Comparison of ENCODE assay signal across 1 cellular context in the genomic region with DNA sequence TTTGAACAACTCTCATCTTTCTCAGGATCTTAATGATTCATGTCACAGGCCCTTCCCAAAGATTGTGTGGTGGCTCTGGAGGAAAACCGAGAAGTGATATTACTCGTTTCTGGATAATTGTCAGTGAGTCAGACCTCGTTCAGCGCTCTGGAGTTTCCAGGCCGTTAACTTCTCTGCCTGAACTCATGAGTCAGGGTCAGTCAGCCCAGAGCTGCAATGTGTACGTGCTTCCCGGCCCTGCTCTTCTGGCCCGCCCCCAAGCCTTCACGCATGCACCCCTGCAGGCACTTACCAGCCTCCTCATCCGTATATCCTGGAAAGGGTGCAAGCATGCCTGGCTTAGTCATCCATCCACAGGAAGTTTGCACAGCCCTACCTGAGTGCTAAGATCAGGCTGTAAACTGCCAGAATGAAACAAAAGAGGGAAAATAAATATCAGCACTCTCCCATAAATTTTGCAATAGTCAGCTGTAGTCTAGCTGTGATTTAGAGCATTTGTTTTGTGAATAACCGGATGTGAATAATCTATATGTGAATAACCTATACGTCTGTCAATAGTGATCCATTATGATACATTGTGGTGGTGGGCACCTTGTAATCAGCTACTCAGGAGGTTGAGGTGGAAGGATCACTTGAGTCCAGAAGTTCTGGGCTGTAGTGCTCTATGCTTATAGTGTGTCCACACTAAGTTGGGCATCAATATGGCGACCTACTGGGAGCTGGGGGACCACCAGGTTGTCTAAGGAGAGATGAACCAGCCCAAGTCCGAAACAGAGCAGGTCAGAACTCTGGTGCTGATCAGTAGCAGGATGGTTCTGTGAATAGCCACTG.
TF ChIP-seq lines count a peak whose summit lies in the region.

No MANE protein-coding gene starts in this region.

TF ChIP-seq in K562, 482 proteins besides CTCF, POLR2A, EP300 and RAD21 (continued from another document and continues in another):
- TF ChIP-seq ZNF398 (CRISPR knock-in tag; IDR thresholded peaks at IDR 0.05) (no peak), ZNF408 (CRISPR knock-in tag; IDR thresholded peaks at IDR 0.05; ENCODE audit: low read depth) (no peak), ZNF696 (CRISPR knock-in tag; conservative IDR thresholded peaks at IDR 0.05) (no peak), SMARCA4 (IDR thresholded peaks at IDR 0.05) (peak; percentile 82; the same call in 1 of the 2 replicates), FOXJ3 (CRISPR knock-in tag; IDR thresholded peaks at IDR 0.05) (no peak), CHCHD3 (CRISPR knock-in tag; IDR thresholded peaks at IDR 0.05) (no peak), HMG20A (CRISPR knock-in tag; conservative IDR thresholded peaks at IDR 0.05) (no peak), ATF3 (IDR thresholded peaks at IDR 0.05) (peak; percentile 87), ATF3 (CRISPR knock-in tag; conservative IDR thresholded peaks at IDR 0.05) (no peak), PYGO2 (tag; IDR thresholded peaks at IDR 0.05) (no peak), ZNF23 (CRISPR knock-in tag; IDR thresholded peaks at IDR 0.05) (no peak), POU5F1 (IDR thresholded peaks at IDR 0.05; ENCODE audit: borderline replicate concordance, low read depth, low read length, partially characterized antibody) (no peak), ZNF143 (CRISPR knock-in tag; IDR thresholded peaks at IDR 0.05) (no peak), SP1 (CRISPR knock-in tag; IDR thresholded peaks at IDR 0.05) (peak; percentile 46; the same call in 1 of the 2 replicates), POLR3G (IDR thresholded peaks at IDR 0.05; ENCODE audit: extremely low read depth, insufficient read length, insufficient replicate concordance) (no peak), XRCC3 (IDR thresholded peaks at IDR 0.05) (no peak), SRSF9 (IDR thresholded peaks at IDR 0.05; ENCODE audit: borderline replicate concordance, low read depth, low read length) (no peak), SRF (CRISPR knock-in tag; IDR thresholded peaks at IDR 0.05) (peak in 1 of 2 experiments; percentile 40; a peak in 1 of 4 replicates), U2AF2 (optimal IDR thresholded peaks at IDR 0.05; ENCODE audit: low read depth, low read length) (no peak), EP400 (IDR thresholded peaks at IDR 0.05) (peak; percentile 32; the same call in 1 of the 2 replicates), SMARCE1 (IDR thresholded peaks at IDR 0.05) (peak; percentile 79), RFX1 (IDR thresholded peaks at IDR 0.05) (no peak), ZBTB9 (CRISPR knock-in tag; IDR thresholded peaks at IDR 0.05) (no peak), PCBP1 (IDR thresholded peaks at IDR 0.05; ENCODE audit: low read depth, low read length, poor library complexity, severe bottlenecking) (no peak), MED1 (CRISPR knock-in tag; IDR thresholded peaks at IDR 0.05; ENCODE audit: borderline replicate concordance) (no peak), KLF1 (tag; IDR thresholded peaks at IDR 0.05) (no peak), ZNF239 (CRISPR knock-in tag; IDR thresholded peaks at IDR 0.05) (no peak), CBFA2T3 (IDR thresholded peaks at IDR 0.05) (no peak), MIER1 (IDR thresholded peaks at IDR 0.05; ENCODE audit: low read depth) (no peak), SMARCB1 (IDR thresholded peaks at IDR 0.05; ENCODE audit: insufficient read length, low read depth) (no peak), RHOXF2B (CRISPR knock-in tag; conservative IDR thresholded peaks at IDR 0.05) (no peak), NFIC (IDR thresholded peaks at IDR 0.05) (peak; percentile 33; the same call in 1 of the 2 replicates), ZNF384 (IDR thresholded peaks at IDR 0.05; ENCODE audit: low read depth, low read length) (no peak), ZFP30 (CRISPR knock-in tag; IDR thresholded peaks at IDR 0.05; ENCODE audit: borderline replicate concordance) (no peak), ZFP1 (CRISPR knock-in tag; IDR thresholded peaks at IDR 0.05) (no peak), MTA1 (IDR thresholded peaks at IDR 0.05; ENCODE audit: borderline replicate concordance) (0 out of 2 replicates have a peak, but pooled peaks have one; percentile 47), HOXB6 (CRISPR knock-in tag; IDR thresholded peaks at IDR 0.05; ENCODE audit: borderline replicate concordance) (no peak), ZFPM2 (CRISPR knock-in tag; IDR thresholded peaks at IDR 0.05) (no peak), TEAD2 (tag; IDR thresholded peaks at IDR 0.05) (no peak), NBN (IDR thresholded peaks at IDR 0.05; ENCODE audit: low read depth) (no peak), ATF7 (IDR thresholded peaks at IDR 0.05) (peak; percentile 68; the same call in 1 of the 2 replicates), CBX3 (IDR thresholded peaks at IDR 0.05; ENCODE audit: borderline replicate concordance in 1 of 2, low read length in 2 of 2) (peak in 1 of 2 experiments; percentile 50; a peak in 1 of 3 replicates), POLR2AphosphoS5 (IDR thresholded peaks at IDR 0.05; ENCODE audit: control insufficient read depth, insufficient read depth, low read depth, low read length) (no peak), SLC30A9 (CRISPR knock-in tag; IDR thresholded peaks at IDR 0.05) (no peak), OTX1 (CRISPR knock-in tag; IDR thresholded peaks at IDR 0.05) (no peak)
- TF ChIP-seq, protein P1, sequence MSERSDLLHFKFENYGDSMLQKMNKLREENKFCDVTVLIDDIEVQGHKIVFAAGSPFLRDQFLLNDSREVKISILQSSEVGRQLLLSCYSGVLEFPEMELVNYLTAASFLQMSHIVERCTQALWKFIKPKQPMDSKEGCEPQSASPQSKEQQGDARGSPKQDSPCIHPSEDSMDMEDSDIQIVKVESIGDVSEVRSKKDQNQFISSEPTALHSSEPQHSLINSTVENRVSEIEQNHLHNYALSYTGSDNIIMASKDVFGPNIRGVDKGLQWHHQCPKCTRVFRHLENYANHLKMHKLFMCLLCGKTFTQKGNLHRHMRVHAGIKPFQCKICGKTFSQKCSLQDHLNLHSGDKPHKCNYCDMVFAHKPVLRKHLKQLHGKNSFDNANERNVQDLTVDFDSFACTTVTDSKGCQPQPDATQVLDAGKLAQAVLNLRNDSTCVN (CRISPR knock-in tag; IDR thresholded peaks at IDR 0.05), result no peak
- TF ChIP-seq, protein P2, sequence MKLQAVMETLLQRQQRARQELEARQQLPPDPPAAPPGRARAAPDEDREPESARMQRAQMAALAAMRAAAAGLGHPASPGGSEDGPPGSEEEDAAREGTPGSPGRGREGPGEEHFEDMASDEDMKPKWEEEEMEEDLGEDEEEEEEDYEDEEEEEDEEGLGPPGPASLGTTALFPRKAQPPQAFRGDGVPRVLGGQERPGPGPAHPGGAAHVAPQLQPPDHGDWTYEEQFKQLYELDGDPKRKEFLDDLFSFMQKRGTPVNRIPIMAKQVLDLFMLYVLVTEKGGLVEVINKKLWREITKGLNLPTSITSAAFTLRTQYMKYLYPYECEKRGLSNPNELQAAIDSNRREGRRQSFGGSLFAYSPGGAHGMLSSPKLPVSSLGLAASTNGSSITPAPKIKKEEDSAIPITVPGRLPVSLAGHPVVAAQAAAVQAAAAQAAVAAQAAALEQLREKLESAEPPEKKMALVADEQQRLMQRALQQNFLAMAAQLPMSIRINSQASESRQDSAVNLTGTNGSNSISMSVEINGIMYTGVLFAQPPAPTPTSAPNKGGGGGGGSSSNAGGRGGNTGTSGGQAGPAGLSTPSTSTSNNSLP (IDR thresholded peaks at IDR 0.05; ENCODE audit: borderline replicate concordance, low read depth, low read length), result 0 out of 2 replicates have a peak, but pooled peaks have one; percentile 14
- TF ChIP-seq, protein P3, sequence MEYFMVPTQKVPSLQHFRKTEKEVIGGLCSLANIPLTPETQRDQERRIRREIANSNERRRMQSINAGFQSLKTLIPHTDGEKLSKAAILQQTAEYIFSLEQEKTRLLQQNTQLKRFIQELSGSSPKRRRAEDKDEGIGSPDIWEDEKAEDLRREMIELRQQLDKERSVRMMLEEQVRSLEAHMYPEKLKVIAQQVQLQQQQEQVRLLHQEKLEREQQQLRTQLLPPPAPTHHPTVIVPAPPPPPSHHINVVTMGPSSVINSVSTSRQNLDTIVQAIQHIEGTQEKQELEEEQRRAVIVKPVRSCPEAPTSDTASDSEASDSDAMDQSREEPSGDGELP (CRISPR knock-in tag; IDR thresholded peaks at IDR 0.05; ENCODE audit: borderline replicate concordance), result peak; percentile 69
- TF ChIP-seq, protein P4, sequence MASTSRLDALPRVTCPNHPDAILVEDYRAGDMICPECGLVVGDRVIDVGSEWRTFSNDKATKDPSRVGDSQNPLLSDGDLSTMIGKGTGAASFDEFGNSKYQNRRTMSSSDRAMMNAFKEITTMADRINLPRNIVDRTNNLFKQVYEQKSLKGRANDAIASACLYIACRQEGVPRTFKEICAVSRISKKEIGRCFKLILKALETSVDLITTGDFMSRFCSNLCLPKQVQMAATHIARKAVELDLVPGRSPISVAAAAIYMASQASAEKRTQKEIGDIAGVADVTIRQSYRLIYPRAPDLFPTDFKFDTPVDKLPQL (IDR thresholded peaks at IDR 0.05; ENCODE audit: extremely low read depth, insufficient read length), result no peak
- TF ChIP-seq, protein P5, sequence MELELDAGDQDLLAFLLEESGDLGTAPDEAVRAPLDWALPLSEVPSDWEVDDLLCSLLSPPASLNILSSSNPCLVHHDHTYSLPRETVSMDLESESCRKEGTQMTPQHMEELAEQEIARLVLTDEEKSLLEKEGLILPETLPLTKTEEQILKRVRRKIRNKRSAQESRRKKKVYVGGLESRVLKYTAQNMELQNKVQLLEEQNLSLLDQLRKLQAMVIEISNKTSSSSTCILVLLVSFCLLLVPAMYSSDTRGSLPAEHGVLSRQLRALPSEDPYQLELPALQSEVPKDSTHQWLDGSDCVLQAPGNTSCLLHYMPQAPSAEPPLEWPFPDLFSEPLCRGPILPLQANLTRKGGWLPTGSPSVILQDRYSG (tag; conservative IDR thresholded peaks at IDR 0.05; ENCODE audit: low read depth), result no peak
- TF ChIP-seq, protein P6, sequence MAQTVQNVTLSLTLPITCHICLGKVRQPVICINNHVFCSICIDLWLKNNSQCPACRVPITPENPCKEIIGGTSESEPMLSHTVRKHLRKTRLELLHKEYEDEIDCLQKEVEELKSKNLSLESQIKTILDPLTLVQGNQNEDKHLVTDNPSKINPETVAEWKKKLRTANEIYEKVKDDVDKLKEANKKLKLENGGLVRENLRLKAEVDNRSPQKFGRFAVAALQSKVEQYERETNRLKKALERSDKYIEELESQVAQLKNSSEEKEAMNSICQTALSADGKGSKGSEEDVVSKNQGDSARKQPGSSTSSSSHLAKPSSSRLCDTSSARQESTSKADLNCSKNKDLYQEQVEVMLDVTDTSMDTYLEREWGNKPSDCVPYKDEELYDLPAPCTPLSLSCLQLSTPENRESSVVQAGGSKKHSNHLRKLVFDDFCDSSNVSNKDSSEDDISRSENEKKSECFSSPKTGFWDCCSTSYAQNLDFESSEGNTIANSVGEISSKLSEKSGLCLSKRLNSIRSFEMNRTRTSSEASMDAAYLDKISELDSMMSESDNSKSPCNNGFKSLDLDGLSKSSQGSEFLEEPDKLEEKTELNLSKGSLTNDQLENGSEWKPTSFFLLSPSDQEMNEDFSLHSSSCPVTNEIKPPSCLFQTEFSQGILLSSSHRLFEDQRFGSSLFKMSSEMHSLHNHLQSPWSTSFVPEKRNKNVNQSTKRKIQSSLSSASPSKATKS (CRISPR knock-in tag; IDR thresholded peaks at IDR 0.05), result no peak
